ENCODE assay signal across 12 cellular contexts in the genomic region with DNA sequence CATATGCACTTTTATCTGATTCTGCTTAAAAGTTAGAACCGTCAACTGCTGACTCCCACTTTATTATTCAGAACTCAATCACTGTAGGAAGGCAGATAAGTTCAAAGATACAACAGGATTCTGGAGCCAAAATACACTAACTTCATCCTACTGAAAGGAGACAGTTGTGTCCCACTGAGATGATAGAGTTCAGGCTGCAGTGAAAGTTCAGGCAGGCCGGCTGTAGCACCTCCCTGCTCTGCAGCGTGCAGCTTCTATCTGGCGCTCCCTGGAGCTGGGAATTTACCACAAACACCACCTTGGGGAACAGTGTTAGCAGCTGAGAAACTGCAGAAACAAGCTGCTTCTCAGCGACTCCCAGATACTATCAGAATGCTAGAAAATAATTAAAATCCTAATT. TPM values are rescaled to one million over a fixed set of nuclear protein-coding genes. Genes with fewer than 3 reads are reported as not detected.
DNase-seq lines count a peak whose midpoint lies in the region; ATAC-seq and TF ChIP-seq lines count a peak whose summit lies in the region.
"Had no signal": no experiment of that assay in that cellular context is flagged by ENCODE, and none has a peak within 500 bp of the region (broad histone marks: within the 10 kb centered on the region; RNA-seq: fewer than 3 reads in every experiment).

No MANE protein-coding gene starts in this region.

- H3K9ac ChIP-seq in mammary epithelial cell (ENCODE audit: insufficient read depth, low read length), result no peak overlapping the region
- H3K9ac ChIP-seq: BLaER1 treated with 17β-estradiol and CSF1 and Interleukin-3, amounts not matched to agents 10 nM and 100 nM had no signal

- H3K79me2 ChIP-seq in mammary epithelial cell (ENCODE audit: insufficient read depth, low read length), result no peaks in the 10 kb centered on the region

- no peak for TF ChIP-seq POLR2A in testis (IDR thresholded peaks at IDR 0.05)

- WGBS in mammary epithelial cell (ENCODE audit: low coverage, missing lambda C conversion rate), result 20% methylated on average over 5 of the region's 5 CpGs
- 28 to 61% methylated on average over 5 of the region's 5 CpGs for WGBS in testis, 2 donors

- no peaks in the 10 kb centered on the region for H3K9me3 ChIP-seq in mammary epithelial cell (replicated peaks; ENCODE audit: insufficient read depth, low read length)
- no peaks in the 10 kb centered on the region for H3K9me3 ChIP-seq in testis
- H3K9me3 ChIP-seq: BLaER1 treated with 17β-estradiol and CSF1 and Interleukin-3, amounts not matched to agents 10 nM and 100 nM; heart left ventricle had no signal

- peak; percentile 5 for DNase-seq in mammary epithelial cell
- DNase-seq in MCF 10A (ENCODE audit: unreplicated experiment), result no peak
- peak; percentile 56 for DNase-seq in amniotic epithelial cell (ENCODE audit: low read depth)
- peak; percentile 71 for DNase-seq in iPS-NIHi11 (ENCODE audit: low spot score)
- DNase-seq in testis, result peak; percentile 59
- no peak for DNase-seq in CD1c-positive myeloid dendritic cell (ENCODE audit: extremely low spot score)
- DNase-seq in medulla oblongata (ENCODE audit: extremely low spot score), result no peak
- DNase-seq: heart left ventricle, NCI-H2029 had no signal

- H4K20me1 ChIP-seq in mammary epithelial cell (ENCODE audit: insufficient read depth, low read length), result no peaks in the 10 kb centered on the region
- H4K20me1 ChIP-seq: BLaER1 treated with 17β-estradiol and CSF1 and Interleukin-3, amounts not matched to agents 10 nM and 100 nM had no signal

- H3K27ac ChIP-seq in mammary epithelial cell (ENCODE audit: insufficient read depth, low read depth, low read length), result no peak overlapping the region
- H3K27ac ChIP-seq in testis, result no peak overlapping the region
- H3K27ac ChIP-seq: BLaER1 treated with 17β-estradiol and CSF1 and Interleukin-3, amounts not matched to agents 10 nM and 100 nM; heart left ventricle had no signal

- H3K36me3 Mint-ChIP-seq in MCF 10A (ENCODE audit: insufficient read depth, unreplicated experiment), result no peaks in the 10 kb centered on the region
- H3K36me3 Mint-ChIP-seq: brain had no signal

- no peaks in the 10 kb centered on the region for H3K9me3 Mint-ChIP-seq in MCF 10A (ENCODE audit: unreplicated experiment)
- H3K9me3 Mint-ChIP-seq: brain had no signal

- H3K36me3 ChIP-seq in mammary epithelial cell (ENCODE audit: insufficient read depth, low read length), result no peaks in the 10 kb centered on the region
- no peaks in the 10 kb centered on the region for H3K36me3 ChIP-seq in testis (ENCODE audit: low read depth, missing control alignments)
- H3K36me3 ChIP-seq: BLaER1 treated with 17β-estradiol and CSF1 and Interleukin-3, amounts not matched to agents 10 nM and 100 nM; heart left ventricle had no signal

- in situ Hi-C loops in mammary epithelial cell (cut with MboI; ENCODE audit: low sequenced_read_pairs in 2 of 2), result no loop called here

- H3K27me3 ChIP-seq in mammary epithelial cell (ENCODE audit: insufficient read depth, low read length) (no peaks in the 10 kb centered on the region), testis (no peaks in the 10 kb centered on the region)
- H3K27me3 ChIP-seq: BLaER1 treated with 17β-estradiol and CSF1 and Interleukin-3, amounts not matched to agents 10 nM and 100 nM; heart left ventricle had no signal

- H3K4me1 ChIP-seq in mammary epithelial cell (ENCODE audit: insufficient read depth, low read length), result no peaks in the 10 kb centered on the region
- H3K4me1 ChIP-seq in testis, result peaks cover 4% of the 10 kb centered on the region
- H3K4me1 ChIP-seq: BLaER1 treated with 17β-estradiol and CSF1 and Interleukin-3, amounts not matched to agents 10 nM and 100 nM had no signal

- peak in 1 of 2 donors; percentile 5 for TF ChIP-seq CTCF in mammary epithelial cell (conservative IDR thresholded peaks at IDR 0.05 in 1 of 2, IDR thresholded peaks at IDR 0.05 in 1 of 2; ENCODE audit: extremely low read depth in 1 of 2, insufficient read depth in 1 of 2, low read depth in 1 of 2, low read length in 2 of 2)
- TF ChIP-seq CTCF in MCF 10A (IDR thresholded peaks at IDR 0.05; ENCODE audit: unreplicated experiment), result no peak
- TF ChIP-seq CTCF in testis (IDR thresholded peaks at IDR 0.05), result no peak

- H3K4me1 Mint-ChIP-seq in MCF 10A (ENCODE audit: insufficient read depth, unreplicated experiment), result no peaks in the 10 kb centered on the region

- no peak overlapping the region for H2AFZ ChIP-seq in mammary epithelial cell (ENCODE audit: low read depth, low read length)

- dilution Hi-C loops in mammary epithelial cell (cut with HindIII; ENCODE audit: low sequenced_read_pairs), result no loop called here

- no peak overlapping the region for H3K4me3 Mint-ChIP-seq in MCF 10A (ENCODE audit: unreplicated experiment)

- POLR2A ChIA-PET in MCF 10A (lab: Yijun Ruan, JAX), result no interaction called here

- H3K27me3 Mint-ChIP-seq in MCF 10A (ENCODE audit: insufficient read depth, unreplicated experiment), result no peaks in the 10 kb centered on the region
- H3K27me3 Mint-ChIP-seq: brain had no signal

- ATAC-seq in GM19455 (IDR thresholded peaks at IDR 0.05; ENCODE audit: unreplicated experiment), result no peak

- CTCF ChIA-PET in mammary epithelial cell (lab: Charles Lee; ENCODE audit: low non-redundant PET) (no interaction called here), MCF 10A (lab: Yijun Ruan, JAX) (interaction anchor here (1.0 kb wide), 1 partner anchor 19 kb away, joined by 4 read pairs; no protein-coding TSS in a partner anchor)

- BruUV-seq in mammary epithelial cell (replicated peaks; lab: Mats Ljungman, UMichigan) (no TSS peak), MCF 10A (replicated peaks; lab: Mats Ljungman, UMichigan) (no TSS peak)

- intact Hi-C loops in mammary epithelial cell (cut with micrococcal nuclease), result loop anchor here (10.0 kb wide), 1 partner anchor 58 kb away; no protein-coding TSS in a partner anchor
- intact Hi-C loops in MCF 10A (cut with micrococcal nuclease), result no loop called here
- intact Hi-C loops in testis (cut with DNase I; ENCODE audit: low total_unique reads), result no loop called here

- no peak overlapping the region for H3K4me2 ChIP-seq in mammary epithelial cell (ENCODE audit: insufficient read depth, low read depth, low read length)
- H3K4me2 ChIP-seq: BLaER1 treated with 17β-estradiol and CSF1 and Interleukin-3, amounts not matched to agents 10 nM and 100 nM had no signal

- no peak overlapping the region for H3K27ac Mint-ChIP-seq in MCF 10A (ENCODE audit: low read depth, unreplicated experiment)
- H3K27ac Mint-ChIP-seq: brain had no signal

- no peak overlapping the region for H3K4me3 ChIP-seq in mammary epithelial cell (replicated peaks in 1 of 3; ENCODE audit: insufficient read depth in 1 of 3, low read depth in 2 of 3, low read length in 3 of 3)
- H3K4me3 ChIP-seq in testis, result no peak overlapping the region
- H3K4me3 ChIP-seq: BLaER1 treated with 17β-estradiol and CSF1 and Interleukin-3, amounts not matched to agents 10 nM and 100 nM; heart left ventricle had no signal

RNA-seq across cellular contexts. Expression of gene CNTLN, which starts 52.5 kb away (rescaled TPM):
- total RNA-seq in mammary epithelial cell, result 1 to 10 TPM; 3.5 to 6.3 TPM
- polyA plus RNA-seq in mammary epithelial cell, result 2.3 TPM
- polyA minus RNA-seq in mammary epithelial cell, result 0.98 TPM
- 6.7 and 7.4 TPM in 2 replicates for total RNA-seq in MCF 10A (2022)
- 10 to 100 TPM; 19.9 to 23.7 TPM for total RNA-seq in testis
- polyA plus RNA-seq in testis (ENCODE audit: insufficient read depth, low read depth, low replicate concordance), result 6.3 TPM

Comparison
In these comparisons a context has a peak if more than half of its experiments do, and no peak if none do; other contexts are left out.
1. DNase-seq: peak in mammary epithelial cell (single experiment), amniotic epithelial cell (single experiment), iPS-NIHi11 (single experiment) and testis (single experiment); none in MCF 10A (single experiment), CD1c-positive myeloid dendritic cell (single experiment) and medulla oblongata (single experiment).